Comparison of ENCODE assay signal across 18 cellular contexts in the genomic region with DNA sequence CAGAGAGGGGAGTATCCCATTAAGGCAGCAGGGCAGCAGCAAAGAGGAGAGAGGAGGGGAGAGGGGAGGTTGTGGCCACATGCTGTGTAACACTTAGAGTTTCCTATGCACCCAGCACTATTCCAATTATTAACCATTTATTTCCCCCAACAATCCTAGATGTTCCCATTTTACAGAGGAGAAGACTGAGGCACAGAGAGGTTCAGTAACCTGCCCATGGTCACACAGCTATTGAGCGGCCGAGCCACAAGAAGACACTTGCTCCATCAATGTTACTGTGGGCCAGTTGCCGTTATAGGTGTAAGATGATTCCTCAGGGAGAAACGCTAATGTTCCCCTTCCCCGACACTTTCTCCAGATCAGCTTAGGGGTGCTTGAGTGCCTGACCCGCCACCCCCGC.
DNase-seq lines count a peak whose midpoint lies in the region; ATAC-seq, FAIRE-seq and TF ChIP-seq lines count a peak whose summit lies in the region.
"Had no signal": no experiment of that assay in that cellular context is flagged by ENCODE, and none has a peak within 500 bp of the region (broad histone marks: within the 10 kb centered on the region; RNA-seq: fewer than 3 reads in every experiment).

No MANE protein-coding gene starts in this region.

- no TSS peak for BruUV-seq in K562 (replicated peaks; lab: Mats Ljungman, UMichigan)

- no peak overlapping the region for H2AFZ ChIP-seq in K562 (ENCODE audit: low read depth, low read length)

- POLR2A ChIA-PET in K562 (lab: Yijun Ruan, JAX), result no interaction called here

- in situ Hi-C loops in K562 (cut with MboI), result no loop called here

- H3K36me3 Mint-ChIP-seq in natural killer cell, result no peaks in the 10 kb centered on the region

- ATAC-seq in K562, result no peak
- no peak for ATAC-seq in natural killer cell
- ATAC-seq: A549 had no signal

- no peaks in the 10 kb centered on the region for H3K9me1 ChIP-seq in K562 (ENCODE audit: control insufficient read depth, insufficient read depth, low read length)

- H3K27ac Mint-ChIP-seq in natural killer cell, result no peak overlapping the region

- H3K9me3 ChIP-seq in BLaER1 treated with 17β-estradiol and CSF1 and Interleukin-3, amounts not matched to agents 10 nM and 100 nM (replicated peaks in 1 of 11), result no peaks in the 10 kb centered on the region; a peak in 2 of 22 replicates
- H3K9me3 ChIP-seq in K562 (replicated peaks; ENCODE audit: control insufficient read depth, insufficient read depth, low read depth, low read length) (no peaks in the 10 kb centered on the region), tibial artery (no peaks in the 10 kb centered on the region)
- H3K9me3 ChIP-seq: A549, SJCRH30 had no signal

- no peak for FAIRE-seq in K562 (lab: Jason Lieb, UNC)
- FAIRE-seq: A549, D721Med had no signal

- H3K27ac ChIP-seq in BLaER1 treated with 17β-estradiol and CSF1 and Interleukin-3, amounts not matched to agents 10 nM and 100 nM, result peak overlapping the region in 10 of 11 experiments; percentile 62 to 92 (median 86); a peak in 19 of 22 replicates
- H3K27ac ChIP-seq in K562 (ENCODE audit: extremely low read depth, low read depth, low read length), result no peak overlapping the region
- H3K27ac ChIP-seq in tibial artery, result peak overlapping the region; percentile 38 to 51
- H3K27ac ChIP-seq: A549, C4-2B, SJCRH30 had no signal

- H3K27me3 ChIP-seq in BLaER1 treated with 17β-estradiol and CSF1 and Interleukin-3, amounts not matched to agents 10 nM and 100 nM, result no peaks in the 10 kb centered on the region
- H3K27me3 ChIP-seq in K562 (ENCODE audit: control insufficient read depth in 2 of 2, insufficient read depth in 2 of 2, low read length in 2 of 2) (peaks cover 0 to 23% of the 10 kb centered on the region in 2 experiments; a peak in 2 of 5 replicates), tibial artery (no peaks in the 10 kb centered on the region)
- H3K27me3 ChIP-seq: SJCRH30 had no signal

- H3K4me3 ChIP-seq in BLaER1 treated with 17β-estradiol and CSF1 and Interleukin-3, amounts not matched to agents 10 nM and 100 nM, result peak overlapping the region in 9 of 10 experiments; percentile 34 to 59 (median 45); a peak in 17 of 20 replicates
- H3K4me3 ChIP-seq in K562 (no peak overlapping the region), tibial artery (no peak overlapping the region)
- H3K4me3 ChIP-seq: A549, SJCRH30 had no signal

- peak overlapping the region; percentile 85 to 96 (median 93) for H3K4me2 ChIP-seq in BLaER1 treated with 17β-estradiol and CSF1 and Interleukin-3, amounts not matched to agents 10 nM and 100 nM
- no peak overlapping the region for H3K4me2 ChIP-seq in K562 (ENCODE audit: insufficient read depth, low read length)
- H3K4me2 ChIP-seq: A549 had no signal

- H3K9me3 Mint-ChIP-seq in natural killer cell, result peaks cover 0 to 4% of the 10 kb centered on the region in 2 donors

- CTCF ChIA-PET in K562 (lab: Yijun Ruan, JAX; ENCODE audit: low intra/inter-chr PET ratio), result no interaction called here

- WGBS in K562 (ENCODE audit: insufficient coverage, low coverage, missing lambda C conversion rate), result 0% methylated on average over 7 of the region's 7 CpGs

- H4K20me1 ChIP-seq in BLaER1 treated with 17β-estradiol and CSF1 and Interleukin-3, amounts not matched to agents 10 nM and 100 nM, result peaks cover 34 to 100% (median 73%) of the 10 kb centered on the region in 11 experiments; a peak in 19 of 22 replicates
- peaks cover 4% of the 10 kb centered on the region; the same call in 1 of the 2 replicates for H4K20me1 ChIP-seq in K562 (replicated peaks; ENCODE audit: control insufficient read depth, insufficient read depth, low read length)

- no peak for TF ChIP-seq POLR2A in K562 (conservative IDR thresholded peaks at IDR 0.05)

- DNase-seq in K562 (ENCODE audit: extremely low read depth in 1 of 4, low spot score in 3 of 4) (no peak), posterior vena cava (ENCODE audit: low spot score) (peak; percentile 13), tibial artery (no peak), natural killer cell (no peak), AG08395 (ENCODE audit: low spot score) (no peak)
- DNase-seq in activated CD4-positive, alpha-beta T cell treated with anti-CD3 and anti-CD28 coated beads, Interleukin-2, amount 50 U/mL, for 4 hours, result no peak
- DNase-seq: DMS79, Karpas-422, NCI-H1417 treated with DMSO at 0.1 percent for 48 hours, NCI-H1930, NCI-H226, NCI-H524 treated with DMSO at 0.1 percent for 48 hours, PC-3, SJCRH30 had no signal

- no peak for TF ChIP-seq EP300 in K562 (IDR thresholded peaks at IDR 0.05; ENCODE audit: low read length)

- H3K79me2 ChIP-seq in K562 (ENCODE audit: control insufficient read depth, insufficient read depth, low read length), result no peaks in the 10 kb centered on the region

- H3K4me1 ChIP-seq in BLaER1 treated with 17β-estradiol and CSF1 and Interleukin-3, amounts not matched to agents 10 nM and 100 nM, result peaks cover 46 to 88% (median 73%) of the 10 kb centered on the region in 10 experiments
- H3K4me1 ChIP-seq in K562 (replicated peaks in 1 of 2; ENCODE audit: control insufficient read depth in 2 of 2, insufficient read depth in 2 of 2, low read length in 2 of 2) (no peaks in the 10 kb centered on the region), tibial artery (peaks cover 0 to 44% (median 18%) of the 10 kb centered on the region in 4 donors)
- H3K4me1 ChIP-seq: A549 had no signal

- peak overlapping the region; percentile 61 to 82 (median 74); a peak in 19 of 22 replicates for H3K9ac ChIP-seq in BLaER1 treated with 17β-estradiol and CSF1 and Interleukin-3, amounts not matched to agents 10 nM and 100 nM
- H3K9ac ChIP-seq in K562 (ENCODE audit: insufficient read depth in 1 of 2, low read depth in 2 of 2, low read length in 2 of 2), result no peak overlapping the region

- H3K36me3 ChIP-seq in BLaER1 treated with 17β-estradiol and CSF1 and Interleukin-3, amounts not matched to agents 10 nM and 100 nM, result peaks cover 0 to 59% (median 41%) of the 10 kb centered on the region in 11 experiments; a peak in 17 of 22 replicates
- H3K36me3 ChIP-seq in K562 (ENCODE audit: control insufficient read depth, insufficient read depth, low read length), result no peaks in the 10 kb centered on the region
- no peaks in the 10 kb centered on the region for H3K36me3 ChIP-seq in tibial artery
- H3K36me3 ChIP-seq: SJCRH30 had no signal

- H3K4me3 Mint-ChIP-seq in natural killer cell, result no peak overlapping the region

- intact Hi-C loops in K562 (cut with micrococcal nuclease), result no loop called here
- intact Hi-C loops in posterior vena cava (cut with DNase I), result no loop called here
- intact Hi-C loops in tibial artery (cut with DNase I; ENCODE audit: low total_unique reads), result no loop called here
- intact Hi-C loops in natural killer cell (cut with micrococcal nuclease), result no loop called here

- peaks cover 0 to 4% of the 10 kb centered on the region in 2 donors for H3K4me1 Mint-ChIP-seq in natural killer cell

- H3K27me3 Mint-ChIP-seq in natural killer cell (ENCODE audit: low read depth in 2 of 2), result no peaks in the 10 kb centered on the region

- no peak for TF ChIP-seq CTCF in K562 (IDR thresholded peaks at IDR 0.05 in 2 of 3, conservative IDR thresholded peaks at IDR 0.05 in 1 of 3; ENCODE audit: insufficient read depth in 2 of 3, low read depth in 1 of 3, low read length in 3 of 3)
- no peak for TF ChIP-seq CTCF in tibial artery (IDR thresholded peaks at IDR 0.05)
- TF ChIP-seq CTCF in natural killer cell (IDR thresholded peaks at IDR 0.05), result no peak

- TF ChIP-seq RAD21 in K562 (CRISPR knock-in tag; conservative IDR thresholded peaks at IDR 0.05 in 1 of 2, IDR thresholded peaks at IDR 0.05 in 1 of 2), result no peak

TF ChIP-seq in K562, 482 proteins besides CTCF, POLR2A, EP300 and RAD21:
- TF ChIP-seq KDM1A (IDR thresholded peaks at IDR 0.05), result peak in 1 of 2 experiments; percentile 40; a peak in 1 of 4 replicates
- peak; percentile 54 for TF ChIP-seq ZFP36 (IDR thresholded peaks at IDR 0.05; ENCODE audit: low read depth, low read length, partially characterized antibody)
- TF ChIP-seq RBM25 (IDR thresholded peaks at IDR 0.05; ENCODE audit: low read depth, low read length, severe bottlenecking), result peak; percentile 92
- TF ChIP-seq MAFK (IDR thresholded peaks at IDR 0.05; ENCODE audit: low read length), result no peak
- no peak for TF ChIP-seq ZSCAN32 (CRISPR knock-in tag; IDR thresholded peaks at IDR 0.05)
- peak; percentile 71 for TF ChIP-seq BCOR (IDR thresholded peaks at IDR 0.05)
- peak; percentile 53; the same call in 1 of the 2 replicates for TF ChIP-seq ADNP (tag; IDR thresholded peaks at IDR 0.05)
- no peak for TF ChIP-seq CHD2 (IDR thresholded peaks at IDR 0.05; ENCODE audit: low read depth, low read length)
- TF ChIP-seq, protein P1, sequence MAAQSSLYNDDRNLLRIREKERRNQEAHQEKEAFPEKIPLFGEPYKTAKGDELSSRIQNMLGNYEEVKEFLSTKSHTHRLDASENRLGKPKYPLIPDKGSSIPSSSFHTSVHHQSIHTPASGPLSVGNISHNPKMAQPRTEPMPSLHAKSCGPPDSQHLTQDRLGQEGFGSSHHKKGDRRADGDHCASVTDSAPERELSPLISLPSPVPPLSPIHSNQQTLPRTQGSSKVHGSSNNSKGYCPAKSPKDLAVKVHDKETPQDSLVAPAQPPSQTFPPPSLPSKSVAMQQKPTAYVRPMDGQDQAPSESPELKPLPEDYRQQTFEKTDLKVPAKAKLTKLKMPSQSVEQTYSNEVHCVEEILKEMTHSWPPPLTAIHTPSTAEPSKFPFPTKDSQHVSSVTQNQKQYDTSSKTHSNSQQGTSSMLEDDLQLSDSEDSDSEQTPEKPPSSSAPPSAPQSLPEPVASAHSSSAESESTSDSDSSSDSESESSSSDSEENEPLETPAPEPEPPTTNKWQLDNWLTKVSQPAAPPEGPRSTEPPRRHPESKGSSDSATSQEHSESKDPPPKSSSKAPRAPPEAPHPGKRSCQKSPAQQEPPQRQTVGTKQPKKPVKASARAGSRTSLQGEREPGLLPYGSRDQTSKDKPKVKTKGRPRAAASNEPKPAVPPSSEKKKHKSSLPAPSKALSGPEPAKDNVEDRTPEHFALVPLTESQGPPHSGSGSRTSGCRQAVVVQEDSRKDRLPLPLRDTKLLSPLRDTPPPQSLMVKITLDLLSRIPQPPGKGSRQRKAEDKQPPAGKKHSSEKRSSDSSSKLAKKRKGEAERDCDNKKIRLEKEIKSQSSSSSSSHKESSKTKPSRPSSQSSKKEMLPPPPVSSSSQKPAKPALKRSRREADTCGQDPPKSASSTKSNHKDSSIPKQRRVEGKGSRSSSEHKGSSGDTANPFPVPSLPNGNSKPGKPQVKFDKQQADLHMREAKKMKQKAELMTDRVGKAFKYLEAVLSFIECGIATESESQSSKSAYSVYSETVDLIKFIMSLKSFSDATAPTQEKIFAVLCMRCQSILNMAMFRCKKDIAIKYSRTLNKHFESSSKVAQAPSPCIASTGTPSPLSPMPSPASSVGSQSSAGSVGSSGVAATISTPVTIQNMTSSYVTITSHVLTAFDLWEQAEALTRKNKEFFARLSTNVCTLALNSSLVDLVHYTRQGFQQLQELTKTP (IDR thresholded peaks at IDR 0.05; ENCODE audit: low read depth in 1 of 2, partially characterized antibody in 2 of 2), result no peak
TF ChIP-seq in K562: peak in this region for 5.

Comparison
In these comparisons a context has a peak if more than half of its experiments do, and no peak if none do; other contexts are left out.
1. H3K4me3 ChIP-seq: peak in BLaER1 treated with 17β-estradiol and CSF1 and Interleukin-3, amounts not matched to agents 10 nM and 100 nM (9 of 10); none in K562 (single experiment) and tibial artery (0 of 2).
2. H3K9ac ChIP-seq: peak in BLaER1 treated with 17β-estradiol and CSF1 and Interleukin-3, amounts not matched to agents 10 nM and 100 nM (11 of 11); none in K562 (0 of 2).